Comparison of ENCODE assay signal across 9 cellular contexts in genomic region chr1:226990133-226990716, GRCh38. TPM values are rescaled to one million over a fixed set of nuclear protein-coding genes. Genes with fewer than 3 reads are reported as not detected.
DNase-seq lines count a peak whose midpoint lies in the region; ATAC-seq lines count a peak whose summit lies in the region.
"Had no signal": no experiment of that assay in that cellular context is flagged by ENCODE, and none has a peak within 500 bp of the region (broad histone marks: within the 10 kb centered on the region; RNA-seq: fewer than 3 reads in every experiment).

No MANE protein-coding gene starts in this region.

- ATAC-seq in HG03060 (IDR thresholded peaks at IDR 0.05; ENCODE audit: low read depth, unreplicated experiment) (peak; percentile 49), left cardiac atrium (peak; percentile 29 to 55)

- DNase-seq in CD8-positive, alpha-beta memory T cell: no peak
- peak; percentile 80 for DNase-seq in activated CD4-positive, alpha-beta memory T cell treated with anti-CD3 and anti-CD28 coated beads, Interleukin-2, amount 10 ng/mL, durations not matched to agents 7 days and 5 days
- no peak for DNase-seq in left cardiac atrium
- peak; percentile 25 to 38 for DNase-seq in stimulated activated CD4-positive, alpha-beta T cell treated with anti-CD3 and anti-CD28 coated beads, Interleukin-4, amount 100 ng/mL, for 4 hours
- DNase-seq in amygdala (lab: John Stamatoyannopoulos, UW): no peak
- no peak for DNase-seq in AG20443 (ENCODE audit: low spot score)
- DNase-seq in kidney tubule cell (ENCODE audit: low spot score): no peak
- DNase-seq: DND-41 had no signal

- peaks cover 4 to 26% (median 6%) of the 10 kb centered on the region in 3 donors for H3K36me3 Mint-ChIP-seq in CD8-positive, alpha-beta memory T cell
- peaks cover 3% of the 10 kb centered on the region for H3K36me3 Mint-ChIP-seq in activated CD4-positive, alpha-beta memory T cell treated with anti-CD3 and anti-CD28 coated beads, Interleukin-2, amount 10 ng/mL, durations not matched to agents 7 days and 5 days (ENCODE audit: low read depth)

- intact Hi-C loops in left cardiac atrium (cut with DNase I): no loop called here

- POLR2A ChIA-PET in CD8-positive, alpha-beta memory T cell (lab: Charles Lee): no interaction called here
- POLR2A ChIA-PET in activated CD4-positive, alpha-beta memory T cell treated with anti-CD3 and anti-CD28 coated beads, Interleukin-2, amount 10 ng/mL, durations not matched to agents 7 days and 5 days (lab: Charles Lee): interaction anchor here (1.0 to 2.3 kb wide), 2 partner anchors 51 to 108 kb away, joined by 3 to 11 read pairs; partner anchors contain the start of gene COQ8A

- CTCF ChIA-PET in CD8-positive, alpha-beta memory T cell (lab: Charles Lee): no interaction called here
- CTCF ChIA-PET in activated CD4-positive, alpha-beta memory T cell treated with anti-CD3 and anti-CD28 coated beads, Interleukin-2, amount 10 ng/mL, durations not matched to agents 7 days and 5 days (lab: Charles Lee): interaction anchor here (1.9 kb wide), 1 partner anchor 50 kb away, joined by 5 read pairs; the partner anchor contains the start of gene COQ8A

- no peaks in the 10 kb centered on the region for H3K27me3 ChIP-seq in CD8-positive, alpha-beta memory T cell (ENCODE audit: insufficient read depth, low read length, poor library complexity, severe bottlenecking)

- peaks cover 6% of the 10 kb centered on the region for H3K4me1 ChIP-seq in CD8-positive, alpha-beta memory T cell (ENCODE audit: insufficient read depth, low read length)

- H3K9me3 Mint-ChIP-seq in CD8-positive, alpha-beta memory T cell: no peaks in the 10 kb centered on the region
- H3K9me3 Mint-ChIP-seq in activated CD4-positive, alpha-beta memory T cell treated with anti-CD3 and anti-CD28 coated beads, Interleukin-2, amount 10 ng/mL, durations not matched to agents 7 days and 5 days: no peaks in the 10 kb centered on the region

- peak overlapping the region in 1 of 7 donors; percentile 35 for H3K4me3 Mint-ChIP-seq in CD8-positive, alpha-beta memory T cell
- H3K4me3 Mint-ChIP-seq in activated CD4-positive, alpha-beta memory T cell treated with anti-CD3 and anti-CD28 coated beads, Interleukin-2, amount 10 ng/mL, durations not matched to agents 7 days and 5 days: no peak overlapping the region

- no peaks in the 10 kb centered on the region for H3K9me3 ChIP-seq in CD8-positive, alpha-beta memory T cell (ENCODE audit: low read length)

- peaks cover 18 to 27% (median 23%) of the 10 kb centered on the region in 3 donors for H3K4me1 Mint-ChIP-seq in CD8-positive, alpha-beta memory T cell
- H3K4me1 Mint-ChIP-seq in activated CD4-positive, alpha-beta memory T cell treated with anti-CD3 and anti-CD28 coated beads, Interleukin-2, amount 10 ng/mL, durations not matched to agents 7 days and 5 days: peaks cover 25% of the 10 kb centered on the region

- H3K36me3 ChIP-seq in CD8-positive, alpha-beta memory T cell (ENCODE audit: insufficient read depth, low read length): no peaks in the 10 kb centered on the region

- H3K4me3 ChIP-seq in CD8-positive, alpha-beta memory T cell (ENCODE audit: low read length): no peak overlapping the region

- peak overlapping the region; percentile 41 for H3K27ac ChIP-seq in CD8-positive, alpha-beta memory T cell (ENCODE audit: low read depth, low read length)

- H3K27me3 Mint-ChIP-seq in CD8-positive, alpha-beta memory T cell: no peaks in the 10 kb centered on the region
- no peaks in the 10 kb centered on the region for H3K27me3 Mint-ChIP-seq in activated CD4-positive, alpha-beta memory T cell treated with anti-CD3 and anti-CD28 coated beads, Interleukin-2, amount 10 ng/mL, durations not matched to agents 7 days and 5 days

- peak overlapping the region; percentile 16 to 93 (median 68) for H3K27ac Mint-ChIP-seq in CD8-positive, alpha-beta memory T cell
- peak overlapping the region; percentile 50 for H3K27ac Mint-ChIP-seq in activated CD4-positive, alpha-beta memory T cell treated with anti-CD3 and anti-CD28 coated beads, Interleukin-2, amount 10 ng/mL, durations not matched to agents 7 days and 5 days

RNA-seq across cellular contexts. Expression of gene COQ8A, which starts 50.1 kb away (rescaled TPM):
- 10 to 100 TPM; 30.7 to 35.2 TPM for total RNA-seq in CD8-positive, alpha-beta memory T cell
- polyA plus RNA-seq in CD8-positive, alpha-beta memory T cell: 43.6 TPM
- 10 to 100 TPM; 18.1 to 18.5 TPM for total RNA-seq in activated CD4-positive, alpha-beta memory T cell treated with anti-CD3 and anti-CD28 coated beads, Interleukin-2, amount 10 ng/mL, durations not matched to agents 7 days and 5 days
- 100 to 1,000 TPM; 107 to 179 TPM for total RNA-seq in left cardiac atrium

Comparison
In these comparisons a context has a peak if more than half of its experiments do, and no peak if none do; other contexts are left out.
1. DNase-seq: peak in activated CD4-positive, alpha-beta memory T cell treated with anti-CD3 and anti-CD28 coated beads, Interleukin-2, amount 10 ng/mL, durations not matched to agents 7 days and 5 days (single experiment) and stimulated activated CD4-positive, alpha-beta T cell treated with anti-CD3 and anti-CD28 coated beads, Interleukin-4, amount 100 ng/mL, for 4 hours (2 of 2); none in CD8-positive, alpha-beta memory T cell (0 of 5), left cardiac atrium (single experiment), amygdala (0 of 56), AG20443 (single experiment) and kidney tubule cell (single experiment).